ENCODE assay signal across 7 cellular contexts in the genomic region with DNA sequence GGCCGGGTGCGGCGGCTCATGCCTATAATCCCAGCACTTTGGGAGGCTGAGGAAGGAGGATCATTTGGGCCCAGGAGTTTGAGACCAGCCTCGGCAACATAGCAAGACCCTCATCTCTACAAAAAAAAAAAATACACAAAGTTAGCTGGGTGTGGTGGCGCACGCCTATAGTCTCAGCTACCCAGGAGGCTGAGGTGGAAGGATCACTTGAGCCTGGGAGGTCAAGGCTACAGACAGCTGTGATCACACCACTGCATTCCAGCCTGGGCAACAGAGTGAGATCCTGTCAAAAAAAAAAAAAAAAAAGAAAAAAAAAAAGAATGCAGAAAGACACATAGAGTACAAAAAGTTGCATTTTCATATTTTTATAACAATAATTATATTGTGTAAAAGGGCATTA. TPM values are rescaled to one million over a fixed set of nuclear protein-coding genes. Genes with fewer than 3 reads are reported as not detected.
A peak's percentile ranks its signal among the peaks of the same experiment; 100 is the strongest.
DNase-seq lines count a peak whose midpoint lies in the region; ATAC-seq and TF ChIP-seq lines count a peak whose summit lies in the region.
"Not testable (repeated sequence)": the region's sequence is repeated elsewhere in the genome, so short reads cannot be mapped to it uniquely, and the experiment has no call there.

No MANE protein-coding gene starts in this region.

- H3K27me3 ChIP-seq in duodenal mucosa (ENCODE audit: control insufficient read depth in 1 of 2, insufficient read depth in 2 of 2, low read length in 2 of 2), result not testable (repeated sequence)

- H3K4me2 ChIP-seq in OCI-LY7 (ENCODE audit: low read length), result peak overlapping the region; percentile 55

- peaks cover 50% of the 10 kb centered on the region for H3K36me3 Mint-ChIP-seq in activated CD4-positive, alpha-beta memory T cell treated with anti-CD3 and anti-CD28 coated beads, Interleukin-2, amount 10 ng/mL, durations not matched to agents 7 days and 5 days (ENCODE audit: low read depth)
- not testable (repeated sequence) for H3K36me3 Mint-ChIP-seq in naive B cell; stimulated activated effector memory CD8-positive, alpha-beta T cell treated with anti-CD3 and anti-CD28 coated beads, Interleukin-12 subunit alpha, Interleukin-12 subunit beta, amount 100 ng/mL, for 72 hours

- POLR2A ChIA-PET in OCI-LY7 (lab: Charles Lee), result interaction anchor here (0.6 to 1.7 kb wide), 3 partner anchors 18 to 45 kb away, joined by 4 read pairs; no protein-coding TSS in a partner anchor
- POLR2A ChIA-PET in activated CD4-positive, alpha-beta memory T cell treated with anti-CD3 and anti-CD28 coated beads, Interleukin-2, amount 10 ng/mL, durations not matched to agents 7 days and 5 days (lab: Charles Lee), result interaction anchor here (0.8 to 4.5 kb wide), 11 partner anchors 11 to 120 kb away, joined by 3 to 30 read pairs (median 4); a partner anchor contains a TSS

- H3K4me3 Mint-ChIP-seq in activated CD4-positive, alpha-beta memory T cell treated with anti-CD3 and anti-CD28 coated beads, Interleukin-2, amount 10 ng/mL, durations not matched to agents 7 days and 5 days, result peak overlapping the region; percentile 62
- H3K4me3 Mint-ChIP-seq in naive B cell, result peak overlapping the region in 7 of 8 donors; percentile 16 to 84 (median 72)
- peak overlapping the region; percentile 49 for H3K4me3 Mint-ChIP-seq in stimulated activated effector memory CD8-positive, alpha-beta T cell treated with anti-CD3 and anti-CD28 coated beads, Interleukin-12 subunit alpha, Interleukin-12 subunit beta, amount 100 ng/mL, for 72 hours

- H3K4me3 ChIP-seq in GM12865 (ENCODE audit: low read depth, low read length) (peak overlapping the region; percentile 32), OCI-LY7 (ENCODE audit: low read depth, low read length, poor library complexity, severe bottlenecking) (peak overlapping the region; percentile 19)
- H3K4me3 ChIP-seq in duodenal mucosa (ENCODE audit: low read depth in 1 of 2, low read length in 2 of 2), result not testable (repeated sequence)

- H3K36me3 ChIP-seq in OCI-LY7 (ENCODE audit: insufficient read depth, low read length), result peaks cover 47% of the 10 kb centered on the region
- not testable (repeated sequence) for H3K36me3 ChIP-seq in duodenal mucosa (ENCODE audit: control insufficient read depth in 1 of 2, insufficient read depth in 2 of 2, low read length in 2 of 2)

- not testable (repeated sequence) for TF ChIP-seq CTCF in GM12865 (IDR thresholded peaks at IDR 0.05; ENCODE audit: insufficient read depth, low read depth, low read length, missing control alignments); OCI-LY7 (conservative IDR thresholded peaks at IDR 0.05; ENCODE audit: low read length)

- intact Hi-C loops in OCI-LY7 (cut with micrococcal nuclease; ENCODE audit: unreplicated experiment), result not testable (repeated sequence)

- DNase-seq in GM12865 (ENCODE audit: low read depth); OCI-LY7 (ENCODE audit: low spot score); activated CD4-positive, alpha-beta memory T cell treated with anti-CD3 and anti-CD28 coated beads, Interleukin-2, amount 10 ng/mL, durations not matched to agents 7 days and 5 days; naive B cell; stimulated activated effector memory CD8-positive, alpha-beta T cell treated with anti-CD3 and anti-CD28 coated beads, Interleukin-12 subunit alpha, Interleukin-12 subunit beta, amount 100 ng/mL, for 72 hours (ENCODE audit: low spot score in 2 of 2): not testable (repeated sequence)
- DNase-seq in activated effector memory CD4-positive, alpha-beta T cell treated with anti-CD3 and anti-CD28 coated beads, Interleukin-2, amount 50 U/mL, for 16 hours, result peak; percentile 54

- H3K4me1 Mint-ChIP-seq in activated CD4-positive, alpha-beta memory T cell treated with anti-CD3 and anti-CD28 coated beads, Interleukin-2, amount 10 ng/mL, durations not matched to agents 7 days and 5 days, result peaks cover 75% of the 10 kb centered on the region
- H3K4me1 Mint-ChIP-seq in naive B cell, result peaks cover 35 to 88% (median 62%) of the 10 kb centered on the region in 3 donors
- peaks cover 67% of the 10 kb centered on the region for H3K4me1 Mint-ChIP-seq in stimulated activated effector memory CD8-positive, alpha-beta T cell treated with anti-CD3 and anti-CD28 coated beads, Interleukin-12 subunit alpha, Interleukin-12 subunit beta, amount 100 ng/mL, for 72 hours

- H3K9me3 Mint-ChIP-seq in activated CD4-positive, alpha-beta memory T cell treated with anti-CD3 and anti-CD28 coated beads, Interleukin-2, amount 10 ng/mL, durations not matched to agents 7 days and 5 days; naive B cell; stimulated activated effector memory CD8-positive, alpha-beta T cell treated with anti-CD3 and anti-CD28 coated beads, Interleukin-12 subunit alpha, Interleukin-12 subunit beta, amount 100 ng/mL, for 72 hours: not testable (repeated sequence)

- not testable (repeated sequence) for H3K27me3 Mint-ChIP-seq in activated CD4-positive, alpha-beta memory T cell treated with anti-CD3 and anti-CD28 coated beads, Interleukin-2, amount 10 ng/mL, durations not matched to agents 7 days and 5 days; naive B cell

- H3K9ac ChIP-seq in duodenal mucosa (ENCODE audit: low read depth in 1 of 2, low read length in 2 of 2), result not testable (repeated sequence)

- H3K27ac ChIP-seq in OCI-LY7 (ENCODE audit: low read depth, low read length, poor library complexity, severe bottlenecking) (peak overlapping the region; percentile 67), duodenal mucosa (ENCODE audit: low read depth, low read length) (peak overlapping the region; percentile 10)

- H3K4me1 ChIP-seq in OCI-LY7 (ENCODE audit: insufficient read depth, low read length, poor library complexity, severe bottlenecking), result peaks cover 81% of the 10 kb centered on the region
- H3K4me1 ChIP-seq in duodenal mucosa (ENCODE audit: control insufficient read depth in 1 of 2, insufficient read depth in 2 of 2, low read length in 2 of 2), result not testable (repeated sequence)

- peaks cover 99% of the 10 kb centered on the region for H3K79me2 ChIP-seq in OCI-LY7 (ENCODE audit: insufficient read depth, low read depth, low read length)

- not testable (repeated sequence) for ATAC-seq in naive B cell (ENCODE audit: low read depth in 2 of 2); stimulated activated effector memory CD8-positive, alpha-beta T cell treated with anti-CD3 and anti-CD28 coated beads, Interleukin-12 subunit alpha, Interleukin-12 subunit beta, amount 100 ng/mL, for 72 hours

- peak overlapping the region; percentile 89 for H3K27ac Mint-ChIP-seq in activated CD4-positive, alpha-beta memory T cell treated with anti-CD3 and anti-CD28 coated beads, Interleukin-2, amount 10 ng/mL, durations not matched to agents 7 days and 5 days
- peak overlapping the region; percentile 95 to 100 (median 98) for H3K27ac Mint-ChIP-seq in naive B cell
- H3K27ac Mint-ChIP-seq in stimulated activated effector memory CD8-positive, alpha-beta T cell treated with anti-CD3 and anti-CD28 coated beads, Interleukin-12 subunit alpha, Interleukin-12 subunit beta, amount 100 ng/mL, for 72 hours, result peak overlapping the region; percentile 90

- CTCF ChIA-PET in OCI-LY7 (lab: Charles Lee; ENCODE audit: unreplicated experiment), result not testable (repeated sequence)
- CTCF ChIA-PET in activated CD4-positive, alpha-beta memory T cell treated with anti-CD3 and anti-CD28 coated beads, Interleukin-2, amount 10 ng/mL, durations not matched to agents 7 days and 5 days (lab: Charles Lee), result interaction anchor here (0.9 to 2.9 kb wide), 5 partner anchors 10 to 46 kb away, joined by 3 to 12 read pairs (median 3); a partner anchor contains a TSS

- peaks cover 20% of the 10 kb centered on the region; the same call in 1 of the 2 replicates for H4K20me1 ChIP-seq in OCI-LY7 (ENCODE audit: insufficient read depth, low read length)

- H3K9me2 ChIP-seq in OCI-LY7 (ENCODE audit: insufficient read depth, low read length), result not testable (repeated sequence)

- BruUV-seq in OCI-LY7 (replicated peaks; lab: Mats Ljungman, UMichigan), result not testable (repeated sequence)

- H3K9me3 ChIP-seq in OCI-LY7 (ENCODE audit: low read length); duodenal mucosa (ENCODE audit: control insufficient read depth in 1 of 2, low read length in 2 of 2): not testable (repeated sequence)

- H2AFZ ChIP-seq in OCI-LY7 (ENCODE audit: low read length), result not testable (repeated sequence)

RNA-seq across cellular contexts. Expression of a gene that starts 36.0 kb away (rescaled TPM):
- 93.3 and 117 TPM in 2 replicates for total RNA-seq in OCI-LY7 (2014; rRNA removed; shearing (Covaris generic))
- 164 and 168 TPM in 2 replicates for total RNA-seq in OCI-LY7 (2022)
- 100 to 1,000 TPM; 208 to 213 TPM for total RNA-seq in activated CD4-positive, alpha-beta memory T cell treated with anti-CD3 and anti-CD28 coated beads, Interleukin-2, amount 10 ng/mL, durations not matched to agents 7 days and 5 days
- polyA plus RNA-seq in naive B cell (ENCODE audit: low read depth in 6 of 6), result 100 to 1,000 TPM; 103 to 178 (median 154) TPM

RNA-seq across cellular contexts. Expression of a gene that starts 46.8 kb away (rescaled TPM):
- 8.7 and 10.4 TPM in 2 replicates for total RNA-seq in OCI-LY7 (2014; rRNA removed; shearing (Covaris generic))
- total RNA-seq in OCI-LY7 (2022), result 24.3 and 28.8 TPM in 2 replicates
- 10 to 100 TPM; 25.1 to 26.3 TPM for total RNA-seq in activated CD4-positive, alpha-beta memory T cell treated with anti-CD3 and anti-CD28 coated beads, Interleukin-2, amount 10 ng/mL, durations not matched to agents 7 days and 5 days
- polyA plus RNA-seq in naive B cell (ENCODE audit: low read depth in 6 of 6), result 1 to 10 TPM in 5 of 6 donors, under 1 TPM in 1; 0.27 to 4.4 (median 3.4) TPM
